Comparison of ENCODE assay signal across 10 cellular contexts in genomic region chr5:93586948-93587918, GRCh38. TPM values are rescaled to one million over a fixed set of nuclear protein-coding genes. Genes with fewer than 3 reads are reported as not detected.
DNase-seq lines count a peak whose midpoint lies in the region; ATAC-seq, FAIRE-seq and TF ChIP-seq lines count a peak whose summit lies in the region.
"Had no signal": no experiment of that assay in that cellular context is flagged by ENCODE, and none has a peak within 500 bp of the region (broad histone marks: within the 10 kb centered on the region; RNA-seq: fewer than 3 reads in every experiment).

No MANE protein-coding gene starts in this region.

- H3K27me3 Mint-ChIP-seq in naive thymus-derived CD8-positive, alpha-beta T cell: peaks cover 43 to 66% (median 57%) of the 10 kb centered on the region in 5 donors

- no peak for FAIRE-seq in H1 (lab: Jason Lieb, UNC)

- intact Hi-C loops in PC-3 (cut with micrococcal nuclease): loop anchor here (10.0 kb wide), 3 partner anchors 642 to 902 kb away; no protein-coding TSS in a partner anchor

- no peak overlapping the region for H3K23ac ChIP-seq in H1 (ENCODE audit: insufficient read length)

- CTCF ChIA-PET in BJ (lab: Yijun Ruan, JAX): interaction anchor here (0.7 to 2.0 kb wide), 3 partner anchors 8 to 20 kb away, joined by 3 to 5 read pairs (median 5); no protein-coding TSS in a partner anchor
- CTCF ChIA-PET in PC-3 (lab: Charles Lee): interaction anchor here (0.6 to 1.1 kb wide), 4 partner anchors 20 to 500 kb away, joined by 3 to 10 read pairs (median 7); no protein-coding TSS in a partner anchor
- CTCF ChIA-PET in H1 (lab: Charles Lee; ENCODE audit: partially characterized antibody): interaction anchor here (0.6 to 3.8 kb wide), 12 partner anchors 8 to 214 kb away, joined by 3 to 32 read pairs (median 6); no protein-coding TSS in a partner anchor

- H3K4me1 ChIP-seq in PC-3 (ENCODE audit: insufficient read depth, low read length) (peaks cover 30% of the 10 kb centered on the region), H1 (replicated peaks in 1 of 4; ENCODE audit: control insufficient read depth in 3 of 4, insufficient read depth in 4 of 4, low read length in 3 of 4) (peaks cover 0 to 19% (median 12%) of the 10 kb centered on the region in 4 experiments; a peak in 5 of 7 replicates)

- H3K4ac ChIP-seq in H1 (replicated peaks; ENCODE audit: insufficient read length, low read depth, low read length): no peak overlapping the region

- peak overlapping the region; percentile 31; the same call in 1 of the 2 replicates for H2BK15ac ChIP-seq in H1 (ENCODE audit: low read length)

- TF ChIP-seq RAD21 in H1 (IDR thresholded peaks at IDR 0.05 in 1 of 2, conservative IDR thresholded peaks at IDR 0.05 in 1 of 2; ENCODE audit: low read depth in 2 of 2, low read length in 2 of 2): no peak

- peaks cover 3% of the 10 kb centered on the region; the same call in 1 of the 2 replicates for H3K23me2 ChIP-seq in H1 (ENCODE audit: low read depth, low read length)

- no peak overlapping the region for H3K14ac ChIP-seq in H1 (ENCODE audit: insufficient read length)

- peak overlapping the region; percentile 75; the same call in 1 of the 2 replicates for H2BK12ac ChIP-seq in H1 (ENCODE audit: low read depth, low read length)

- H4K91ac ChIP-seq in H1 (replicated peaks; ENCODE audit: insufficient read length, low read length): peak overlapping the region; percentile 23

- WGBS in H1 (ENCODE audit: extremely low coverage in 1 of 2, insufficient coverage in 1 of 2, insufficient read length in 1 of 2, insufficient replicate concordance in 2 of 2, low coverage in 1 of 2, low lambda C conversion rate in 2 of 2, missing lambda C conversion rate in 1 of 2), 2 experiments: 10% methylated on average over 28 of the region's 29 CpGs; no CpG with 5 or more reads in 1 of the 2 experiments

- H2AK5ac ChIP-seq in H1 (ENCODE audit: low read depth, low read length): no peak overlapping the region

- H4K8ac ChIP-seq in H1 (ENCODE audit: extremely low read depth, insufficient read depth, low read length): 0 out of 2 replicates have a peak overlapping the region, but pooled peaks have one; percentile 40

- peaks cover 80% of the 10 kb centered on the region for H3K79me2 ChIP-seq in PC-3 (ENCODE audit: low read length)
- no peaks in the 10 kb centered on the region for H3K79me2 ChIP-seq in H1 (ENCODE audit: control insufficient read depth in 1 of 2, insufficient read depth in 2 of 2, low read length in 2 of 2)

- H3K4me1 Mint-ChIP-seq in naive thymus-derived CD8-positive, alpha-beta T cell: peaks cover 10 to 23% (median 19%) of the 10 kb centered on the region in 4 donors

- H3K27ac ChIP-seq in PC-3 (ENCODE audit: low read length): no peak overlapping the region
- H3K27ac ChIP-seq in H1 (ENCODE audit: low read depth, low read length): no peak overlapping the region

- H4K5ac ChIP-seq in H1 (ENCODE audit: insufficient read length, low read depth, low read length): no peak overlapping the region

- no peak overlapping the region for H2BK120ac ChIP-seq in H1 (replicated peaks; ENCODE audit: low read depth, low read length)

- POLR2A ChIA-PET in BJ (lab: Charles Lee): interaction anchor here (0.6 to 0.9 kb wide), 2 partner anchors 196 to 202 kb away, joined by 3 read pairs; no protein-coding TSS in a partner anchor
- POLR2A ChIA-PET in PC-3 (lab: Charles Lee; ENCODE audit: unreplicated experiment): interaction anchor here (0.7 kb wide), 2 partner anchors 93 to 202 kb away, joined by 4 to 31 read pairs; no protein-coding TSS in a partner anchor
- POLR2A ChIA-PET in H1 (lab: Charles Lee; ENCODE audit: partially characterized antibody): interaction anchor here (2.0 kb wide), 1 partner anchor 14 kb away, joined by 10 read pairs; no protein-coding TSS in a partner anchor
- POLR2A ChIA-PET in naive thymus-derived CD8-positive, alpha-beta T cell (lab: Charles Lee): no interaction called here

- H3K18ac ChIP-seq in H1 (ENCODE audit: extremely low read depth, low read length): peak overlapping the region; percentile 60; the same call in 1 of the 2 replicates

- no peak overlapping the region for H2BK5ac ChIP-seq in H1 (ENCODE audit: low read depth, low read length)

- TF ChIP-seq EP300 in H1 (IDR thresholded peaks at IDR 0.05; ENCODE audit: borderline replicate concordance in 1 of 2, low read depth in 2 of 2, low read length in 2 of 2): no peak

- H3K56ac ChIP-seq in H1 (replicated peaks; ENCODE audit: insufficient read length, low read depth, low read length): no peak overlapping the region

- no TSS peak for BruUV-seq in PC-3 (replicated peaks; lab: Mats Ljungman, UMichigan)

- H3K4me2 ChIP-seq in PC-3 (ENCODE audit: low read length) (peak overlapping the region; percentile 84), H1 (ENCODE audit: insufficient read depth in 1 of 2, low read depth in 2 of 2, low read length in 2 of 2) (peak overlapping the region; percentile 31 to 50; a peak in 3 of 4 replicates)

- H4K20me1 ChIP-seq in PC-3 (ENCODE audit: low read length) (peaks cover 47% of the 10 kb centered on the region), H1 (replicated peaks in 1 of 2; ENCODE audit: control insufficient read depth in 1 of 2, insufficient read depth in 2 of 2, low read length in 2 of 2) (peaks cover 9 to 30% of the 10 kb centered on the region in 2 experiments)

- H3K4me3 Mint-ChIP-seq in naive thymus-derived CD8-positive, alpha-beta T cell: peak overlapping the region in 7 of 10 donors; percentile 13 to 64 (median 46)

- no peak for DNase-seq in BJ (ENCODE audit: low read depth)
- no peak for DNase-seq in PC-3
- DNase-seq in H1 (ENCODE audit: low read depth in 1 of 2, low spot score in 2 of 2): no peak
- no peak for DNase-seq in naive thymus-derived CD8-positive, alpha-beta T cell
- DNase-seq in NCI-H1436 (lab: John Stamatoyannopoulos, UW): no peak
- no peak for DNase-seq in dermis blood vessel endothelial cell
- no peak for DNase-seq in GOT3 (lab: John Stamatoyannopoulos, UW)
- DNase-seq: activated CD4-positive, CD25-positive, alpha-beta regulatory T cell; NCI-H2171 had no signal

- peaks cover 5 to 12% (median 6%) of the 10 kb centered on the region in 3 donors for H3K36me3 Mint-ChIP-seq in naive thymus-derived CD8-positive, alpha-beta T cell

- H2BK20ac ChIP-seq in H1 (ENCODE audit: low read length): peak overlapping the region; percentile 13; the same call in 1 of the 2 replicates

- H3K27me3 ChIP-seq in BJ (ENCODE audit: control insufficient read depth, insufficient read depth, low read length): no peaks in the 10 kb centered on the region
- H3K27me3 ChIP-seq in PC-3 (ENCODE audit: low read length): no peaks in the 10 kb centered on the region
- H3K27me3 ChIP-seq in H1 (replicated peaks in 1 of 4; ENCODE audit: control insufficient read depth in 3 of 4, extremely low read depth in 1 of 4, insufficient read depth in 3 of 4, low read length in 3 of 4): peaks cover 81 to 99% (median 88%) of the 10 kb centered on the region in 4 experiments

- H3K4me3 ChIP-seq in BJ (ENCODE audit: low read depth, low read length) (peak overlapping the region; percentile 75), PC-3 (ENCODE audit: low read length) (peak overlapping the region; percentile 93), H1 (ENCODE audit: extremely low read depth in 1 of 4, insufficient read depth in 2 of 4, low read depth in 3 of 4, low read length in 4 of 4) (peak overlapping the region in 1 of 4 experiments; percentile 18; a peak in 1 of 8 replicates)

- H3F3A ChIP-seq in PC-3 (ENCODE audit: low read length, unreplicated experiment): no peaks in the 10 kb centered on the region

- H3K27ac Mint-ChIP-seq in naive thymus-derived CD8-positive, alpha-beta T cell: peak overlapping the region in 3 of 10 donors; percentile 29 to 86 (median 29)

- H3K36me3 ChIP-seq in BJ (ENCODE audit: control insufficient read depth, insufficient read depth, low read length): peaks cover 9% of the 10 kb centered on the region
- peaks cover 40% of the 10 kb centered on the region for H3K36me3 ChIP-seq in PC-3 (ENCODE audit: low read depth, low read length)
- peaks cover 0 to 7% (median 0%) of the 10 kb centered on the region in 4 experiments; a peak in 1 of 8 replicates for H3K36me3 ChIP-seq in H1 (ENCODE audit: control insufficient read depth in 2 of 4, insufficient read depth in 4 of 4, low read length in 3 of 4)

- no peak for TF ChIP-seq POLR2A in H1 (IDR thresholded peaks at IDR 0.05; ENCODE audit: control extremely low read depth in 1 of 2, low read depth in 2 of 2, low read length in 2 of 2)

- H3K79me1 ChIP-seq in H1 (ENCODE audit: low read depth, low read length): no peaks in the 10 kb centered on the region

- TF ChIP-seq CTCF in BJ (IDR thresholded peaks at IDR 0.05; ENCODE audit: insufficient read depth, low read depth, low read length): no peak
- TF ChIP-seq CTCF in PC-3 (conservative IDR thresholded peaks at IDR 0.05; ENCODE audit: low read depth, low read length): no peak
- no peak for TF ChIP-seq CTCF in H1 (IDR thresholded peaks at IDR 0.05; ENCODE audit: control extremely low read depth in 1 of 3, insufficient read depth in 1 of 3, low read depth in 1 of 3, low read length in 3 of 3)

- no peaks in the 10 kb centered on the region for H3K9me3 ChIP-seq in PC-3 (ENCODE audit: low read length)
- no peaks in the 10 kb centered on the region for H3K9me3 ChIP-seq in H1 (ENCODE audit: insufficient read depth in 2 of 2, low read depth in 1 of 2, low read length in 1 of 2)

- H3K9me2 ChIP-seq in PC-3 (replicated peaks; ENCODE audit: low read length): no peaks in the 10 kb centered on the region

- H3K9me3 Mint-ChIP-seq in naive thymus-derived CD8-positive, alpha-beta T cell: peaks cover 0 to 17% (median 4%) of the 10 kb centered on the region in 9 donors

- H2AFZ ChIP-seq in PC-3 (ENCODE audit: low read length): no peak overlapping the region
- no peak overlapping the region for H2AFZ ChIP-seq in H1 (ENCODE audit: low read length)

- H3K9ac ChIP-seq in PC-3 (ENCODE audit: low read length): peak overlapping the region; percentile 80
- H3K9ac ChIP-seq in H1 (replicated peaks in 1 of 4; ENCODE audit: extremely low read depth in 1 of 4, low read depth in 3 of 4, low read length in 3 of 4): no peak overlapping the region

- no peak for ATAC-seq in PC-3
- no peak for ATAC-seq in naive thymus-derived CD8-positive, alpha-beta T cell
- ATAC-seq in GM18870 (IDR thresholded peaks at IDR 0.05; ENCODE audit: unreplicated experiment): no peak

RNA-seq across cellular contexts. Expression of gene NR2F1, which starts 4.2 kb away (rescaled TPM):
- polyA plus RNA-seq in BJ (2011; rRNA removed): 24.6 and 39.4 TPM in 2 replicates
- 33.9 and 37.2 TPM in 2 replicates for polyA minus RNA-seq in BJ (2011; rRNA and poly(A)+ RNA removed)
- 88.4 and 118 TPM in 2 replicates for total RNA-seq in PC-3 (2014; rRNA removed)
- not detected in 2 replicates for total RNA-seq in H1 (2021; fragmentation: NEBNext Ultra II Directional; extraction: Animal tissue kit (Norgen Biotek cat#: 25700))
- 0.17 TPM in 1 of 2 replicates, not detected in the other for polyA plus RNA-seq in H1 (2011; rRNA removed)
- 0.27 TPM for polyA plus RNA-seq in H1 (2011; cell fraction: cytosol; rRNA removed)
- 0.20 TPM for polyA plus RNA-seq in H1 (2011; cell fraction: nucleus; rRNA removed)
- polyA plus RNA-seq in H1 (2012, experiment 1 of 2): 0.17 to 0.59 TPM (median 0.49 TPM) in 4 replicates
- not detected for polyA plus RNA-seq in H1 (2012, experiment 2 of 2)
- 0.02 TPM for polyA plus RNA-seq in H1 (2013, experiment 1 of 2)
- not detected for polyA plus RNA-seq in H1 (2013, experiment 2 of 2)
- polyA minus RNA-seq in H1 (2011; rRNA and poly(A)+ RNA removed): 0.13 TPM in 1 of 2 replicates, not detected in the other
- polyA minus RNA-seq in H1 (2011; cell fraction: cytosol; rRNA and poly(A)+ RNA removed): 2.1 TPM
- 0.90 TPM for polyA minus RNA-seq in H1 (2011; cell fraction: nucleus; rRNA and poly(A)+ RNA removed)
- total RNA-seq in naive thymus-derived CD8-positive, alpha-beta T cell: not detected
- not detected for polyA plus RNA-seq in naive thymus-derived CD8-positive, alpha-beta T cell
- 34.7 and 98.7 TPM in 2 replicates for total RNA-seq in dermis blood vessel endothelial cell

RNA-seq across cellular contexts. Expression of gene NR2F1-AS1, which starts 6.2 kb away (rescaled TPM):
- 13.7 and 27.3 TPM in 2 replicates for polyA plus RNA-seq in BJ (2011; rRNA removed)
- polyA minus RNA-seq in BJ (2011; rRNA and poly(A)+ RNA removed): 11.6 and 12.3 TPM in 2 replicates
- total RNA-seq in PC-3 (2014; rRNA removed): 24.1 and 28.8 TPM in 2 replicates
- total RNA-seq in H1 (2021; fragmentation: NEBNext Ultra II Directional; extraction: Animal tissue kit (Norgen Biotek cat#: 25700)): 1.6 and 2.1 TPM in 2 replicates
- 1.1 and 5.6 TPM in 2 replicates for polyA plus RNA-seq in H1 (2011; rRNA removed)
- 2.2 TPM for polyA plus RNA-seq in H1 (2011; cell fraction: cytosol; rRNA removed)
- polyA plus RNA-seq in H1 (2011; cell fraction: nucleus; rRNA removed): 0.88 TPM
- 1.8 to 4.0 TPM (median 2.9 TPM) in 4 replicates for polyA plus RNA-seq in H1 (2012, experiment 1 of 2)
- 1.4 TPM for polyA plus RNA-seq in H1 (2012, experiment 2 of 2)
- 4.1 TPM for polyA plus RNA-seq in H1 (2013, experiment 1 of 2)
- 3.5 TPM for polyA plus RNA-seq in H1 (2013, experiment 2 of 2)
- 0.69 and 1.7 TPM in 2 replicates for polyA minus RNA-seq in H1 (2011; rRNA and poly(A)+ RNA removed)
- polyA minus RNA-seq in H1 (2011; cell fraction: cytosol; rRNA and poly(A)+ RNA removed): not detected
- polyA minus RNA-seq in H1 (2011; cell fraction: nucleus; rRNA and poly(A)+ RNA removed): 3.4 TPM
- not detected for total RNA-seq in naive thymus-derived CD8-positive, alpha-beta T cell
- polyA plus RNA-seq in naive thymus-derived CD8-positive, alpha-beta T cell: not detected
- total RNA-seq in dermis blood vessel endothelial cell: 11.2 and 18.4 TPM in 2 replicates

Comparison
In these comparisons a context has a peak if more than half of its experiments do, and no peak if none do; other contexts are left out.
1. RNA of gene NR2F1, which starts 4.2 kb away (total RNA-seq): 88.4 to 118 TPM in PC-3 and 34.7 to 98.7 TPM in dermis blood vessel endothelial cell; not detected in H1 and not detected in naive thymus-derived CD8-positive, alpha-beta T cell; every median in the first group is over 10 times any median in the second.